ENCODE assay signal across 8 cellular contexts in the genomic region with DNA sequence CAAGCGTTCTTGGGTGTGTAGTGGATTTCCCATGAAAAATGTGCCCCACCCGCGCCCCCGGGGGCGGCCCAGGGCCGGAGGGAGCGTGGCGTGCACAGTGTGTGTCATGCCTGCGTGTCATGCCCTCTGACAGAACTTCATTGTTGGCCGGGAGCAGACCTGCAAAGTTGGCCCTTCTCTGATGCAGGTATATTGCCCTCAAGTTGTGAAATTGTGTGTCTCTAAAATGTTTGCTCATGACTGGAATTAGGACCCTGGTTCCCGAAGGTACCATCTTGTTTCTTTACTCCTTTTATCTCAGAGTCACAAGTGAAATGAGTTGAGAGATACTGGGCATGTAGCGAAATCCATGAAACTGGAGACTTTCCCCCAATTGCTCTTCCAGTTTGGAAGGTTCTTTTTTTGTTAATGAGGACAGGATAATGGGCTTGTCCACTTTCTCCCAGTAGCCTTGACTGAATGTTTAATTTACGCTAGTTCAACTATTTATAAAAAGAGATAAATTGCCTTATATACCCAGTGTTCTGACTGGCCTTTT. TPM values are rescaled to one million over a fixed set of nuclear protein-coding genes. Genes with fewer than 3 reads are reported as not detected.
DNase-seq lines count a peak whose midpoint lies in the region; ATAC-seq, FAIRE-seq and TF ChIP-seq lines count a peak whose summit lies in the region.

No MANE protein-coding gene starts in this region.

- peak; percentile 24 for ATAC-seq in HG03045 (IDR thresholded peaks at IDR 0.05; ENCODE audit: unreplicated experiment)
- peak; percentile 40 for ATAC-seq in SK-N-SH treated with all-trans-retinoic acid at 6 μM for 48 hours
- ATAC-seq in K562, result peak; percentile 58

- CTCF ChIA-PET in K562 (lab: Yijun Ruan, JAX; ENCODE audit: low intra/inter-chr PET ratio), result no interaction called here

- FAIRE-seq in K562 (lab: Jason Lieb, UNC), result no peak

- H3K4me2 ChIP-seq in K562 (ENCODE audit: insufficient read depth, low read length), result peak overlapping the region; percentile 99

- 0 out of 2 replicates have a peak, but pooled peaks have one; percentile 12 for TF ChIP-seq EP300 in K562 (IDR thresholded peaks at IDR 0.05; ENCODE audit: low read length)

- no peaks in the 10 kb centered on the region for H3K9me1 ChIP-seq in K562 (ENCODE audit: control insufficient read depth, insufficient read depth, low read length)

- in situ Hi-C loops in K562 (cut with MboI), result no loop called here

- peaks cover 13 to 17% of the 10 kb centered on the region in 2 experiments; a peak in 4 of 5 replicates for H3K4me1 ChIP-seq in K562 (replicated peaks in 1 of 2; ENCODE audit: control insufficient read depth in 2 of 2, insufficient read depth in 2 of 2, low read length in 2 of 2)

- H3K36me3 ChIP-seq in K562 (ENCODE audit: control insufficient read depth, insufficient read depth, low read length), result peaks cover 6% of the 10 kb centered on the region; the same call in 1 of the 3 replicates

- peak overlapping the region; percentile 98 for H2AFZ ChIP-seq in K562 (ENCODE audit: low read depth, low read length)

- TF ChIP-seq POLR2A in K562 (conservative IDR thresholded peaks at IDR 0.05), result no peak

- no peaks in the 10 kb centered on the region for H4K20me1 ChIP-seq in K562 (replicated peaks; ENCODE audit: control insufficient read depth, insufficient read depth, low read length)

- no peak for TF ChIP-seq RAD21 in K562 (CRISPR knock-in tag; conservative IDR thresholded peaks at IDR 0.05 in 1 of 2, IDR thresholded peaks at IDR 0.05 in 1 of 2)

- BruUV-seq in K562 (replicated peaks; lab: Mats Ljungman, UMichigan), result TSS peak; percentile 56

- peak overlapping the region; percentile 95 to 98 for H3K9ac ChIP-seq in K562 (ENCODE audit: insufficient read depth in 1 of 2, low read depth in 2 of 2, low read length in 2 of 2)

- 0 out of 6 replicates have a peak, but pooled peaks of 1 of the 3 experiments have one; percentile 5 for TF ChIP-seq CTCF in K562 (IDR thresholded peaks at IDR 0.05 in 2 of 3, conservative IDR thresholded peaks at IDR 0.05 in 1 of 3; ENCODE audit: insufficient read depth in 2 of 3, low read depth in 1 of 3, low read length in 3 of 3)

- H3K27ac ChIP-seq in K562 (ENCODE audit: extremely low read depth, low read depth, low read length), result peak overlapping the region; percentile 93

- intact Hi-C loops in K562 (cut with micrococcal nuclease), result loop anchor here (2.0 kb wide), 1 partner anchor 26 kb away; a partner anchor contains a TSS

- peak overlapping the region; percentile 73 for H3K4me3 ChIP-seq in K562

- H3K79me2 ChIP-seq in K562 (ENCODE audit: control insufficient read depth, insufficient read depth, low read length), result peaks cover 58% of the 10 kb centered on the region

- whole genome bisulfite sequencing in K562 (ENCODE audit: insufficient coverage, low coverage, missing lambda C conversion rate), result 2% methylated on average over 13 of the region's 13 CpGs

- H3K9me3 ChIP-seq in K562 (replicated peaks; ENCODE audit: control insufficient read depth, insufficient read depth, low read depth, low read length), result no peaks in the 10 kb centered on the region

- POLR2A ChIA-PET in K562 (lab: Yijun Ruan, JAX), result interaction anchor here (0.7 to 3.4 kb wide), 9 partner anchors 10 to 392 kb away, joined by 3 to 43 read pairs (median 5); no protein-coding TSS in a partner anchor

- H3K27me3 ChIP-seq in K562 (ENCODE audit: control insufficient read depth in 2 of 2, insufficient read depth in 2 of 2, low read length in 2 of 2), result no peaks in the 10 kb centered on the region

- DNase-seq in GF-D8 (lab: John Stamatoyannopoulos, UW) (peak; percentile 7), K562 (ENCODE audit: extremely low read depth in 1 of 4, low spot score in 3 of 4) (peak; percentile 54 to 63 (median 58)), inferior parietal cortex (ENCODE audit: extremely low spot score) (peak; percentile 42), HT-29 (ENCODE audit: low spot score) (no peak), middle frontal gyrus (ENCODE audit: extremely low spot score, low spot score) (no peak)
- DNase-seq in stimulated activated CD4-positive, alpha-beta T cell treated with anti-CD3 and anti-CD28 coated beads, Interleukin-15, amount 100 ng/mL, for 48 hours (ENCODE audit: low read depth in 2 of 2), result peak; percentile 24 to 27

TF ChIP-seq in SK-N-SH treated with all-trans-retinoic acid at 6 μM for 48 hours, 23 proteins besides CTCF, POLR2A, EP300 and RAD21:
- no peak for TF ChIP-seq ARNTL (CRISPR knock-in tag; IDR thresholded peaks at IDR 0.05; ENCODE audit: borderline replicate concordance, low read depth)
- TF ChIP-seq, protein P1, sequence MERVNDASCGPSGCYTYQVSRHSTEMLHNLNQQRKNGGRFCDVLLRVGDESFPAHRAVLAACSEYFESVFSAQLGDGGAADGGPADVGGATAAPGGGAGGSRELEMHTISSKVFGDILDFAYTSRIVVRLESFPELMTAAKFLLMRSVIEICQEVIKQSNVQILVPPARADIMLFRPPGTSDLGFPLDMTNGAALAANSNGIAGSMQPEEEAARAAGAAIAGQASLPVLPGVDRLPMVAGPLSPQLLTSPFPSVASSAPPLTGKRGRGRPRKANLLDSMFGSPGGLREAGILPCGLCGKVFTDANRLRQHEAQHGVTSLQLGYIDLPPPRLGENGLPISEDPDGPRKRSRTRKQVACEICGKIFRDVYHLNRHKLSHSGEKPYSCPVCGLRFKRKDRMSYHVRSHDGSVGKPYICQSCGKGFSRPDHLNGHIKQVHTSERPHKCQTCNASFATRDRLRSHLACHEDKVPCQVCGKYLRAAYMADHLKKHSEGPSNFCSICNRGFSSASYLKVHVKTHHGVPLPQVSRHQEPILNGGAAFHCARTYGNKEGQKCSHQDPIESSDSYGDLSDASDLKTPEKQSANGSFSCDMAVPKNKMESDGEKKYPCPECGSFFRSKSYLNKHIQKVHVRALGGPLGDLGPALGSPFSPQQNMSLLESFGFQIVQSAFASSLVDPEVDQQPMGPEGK (CRISPR knock-in tag; IDR thresholded peaks at IDR 0.05; ENCODE audit: borderline replicate concordance), result peak; percentile 70; the same call in 1 of the 2 replicates
TF ChIP-seq in SK-N-SH treated with all-trans-retinoic acid at 6 μM for 48 hours: peak in this region for 1.

TF ChIP-seq in K562, 482 proteins besides CTCF, POLR2A, EP300 and RAD21 (continues in another document):
- TF ChIP-seq U2AF2 (optimal IDR thresholded peaks at IDR 0.05; ENCODE audit: low read depth, low read length), result no peak

RNA-seq across cellular contexts. Expression of a gene that starts 26.2 kb away (rescaled TPM):
- total RNA-seq in K562 (2011; cell fraction: chromatin; rRNA removed; ENCODE audit: low replicate concordance), result 43.7 and 86.9 TPM in 2 replicates
- total RNA-seq in K562 (2011; cell fraction: nucleolus; rRNA removed), result 26.2 and 32.6 TPM in 2 replicates
- total RNA-seq in K562 (2011; cell fraction: nucleoplasm; rRNA removed), result 31.7 and 37.8 TPM in 2 replicates
- total RNA-seq in K562 (2014; rRNA removed) (50.5 and 54.2 TPM in 2 replicates), K562 (2014; rRNA removed; fragmentation: Illumina TruSeq; extraction: Trizol) (72.6 and 87.9 TPM in 2 replicates), K562 (2015; rRNA removed; fragmentation: Illumina TruSeq; extraction: Trizol) (61.1 and 65.4 TPM in 2 replicates), K562 (2021) (73.6 and 75.1 TPM in 2 replicates)
- polyA plus RNA-seq in K562 (2011; rRNA removed) (55.4 and 88.5 TPM in 2 replicates), K562 (2014; fragmentation: Illumina TruSeq; extraction: Trizol) (77.8 and 78.9 TPM in 2 replicates), K562 (2014; fragmentation: Nextera tagmentation; extraction: Ambion mirVana) (10 to 100 TPM; 83.6 to 97.8 TPM), K562 (2014; rRNA removed) (65.8 and 71.0 TPM in 2 replicates)
- 15.0 and 24.2 TPM in 2 replicates for polyA plus RNA-seq in K562 (2011; cell fraction: cytosol; rRNA removed)
- polyA plus RNA-seq in K562 (2011; cell fraction: nucleus; rRNA removed), result 10.0 and 16.4 TPM in 2 replicates
- polyA plus RNA-seq in K562 (2012), result 42.2 and 50.7 TPM in 2 replicates
- 59.0 and 60.1 TPM in 2 replicates for polyA minus RNA-seq in K562 (2011; rRNA and poly(A)+ RNA removed)
- polyA minus RNA-seq in K562 (2011; cell fraction: cytosol; rRNA and poly(A)+ RNA removed), result 15.1 and 21.9 TPM in 2 replicates
- 25.7 and 34.8 TPM in 2 replicates for polyA minus RNA-seq in K562 (2011; cell fraction: nucleus; rRNA and poly(A)+ RNA removed)
- 17.1 and 20.1 TPM in 2 replicates for total RNA-seq in HT-29 (2014; rRNA removed; shearing (Covaris generic))

RNA-seq across cellular contexts. Expression of a gene that starts 26.6 kb away (rescaled TPM):
- total RNA-seq in K562 (2011; cell fraction: chromatin; rRNA removed; ENCODE audit: low replicate concordance), result 79.8 and 112 TPM in 2 replicates
- 46.7 and 47.5 TPM in 2 replicates for total RNA-seq in K562 (2011; cell fraction: nucleolus; rRNA removed)
- 65.3 and 84.1 TPM in 2 replicates for total RNA-seq in K562 (2011; cell fraction: nucleoplasm; rRNA removed)
- total RNA-seq in K562 (2014; rRNA removed) (44.3 and 48.1 TPM in 2 replicates), K562 (2014; rRNA removed; fragmentation: Illumina TruSeq; extraction: Trizol) (67.1 and 75.5 TPM in 2 replicates), K562 (2015; rRNA removed; fragmentation: Illumina TruSeq; extraction: Trizol) (61.4 and 67.6 TPM in 2 replicates), K562 (2021) (66.8 and 67.8 TPM in 2 replicates)
- polyA plus RNA-seq in K562 (2011; rRNA removed) (109 and 135 TPM in 2 replicates), K562 (2014; fragmentation: Illumina TruSeq; extraction: Trizol) (86.9 and 105 TPM in 2 replicates), K562 (2014; fragmentation: Nextera tagmentation; extraction: Ambion mirVana) (10 to 100 TPM; 54.7 to 89.9 TPM), K562 (2014; rRNA removed) (51.5 and 68.4 TPM in 2 replicates)
- polyA plus RNA-seq in K562 (2011; cell fraction: cytosol; rRNA removed), result 39.8 and 73.5 TPM in 2 replicates
- 48.8 and 68.8 TPM in 2 replicates for polyA plus RNA-seq in K562 (2011; cell fraction: nucleus; rRNA removed)
- polyA plus RNA-seq in K562 (2012), result 53.8 and 71.1 TPM in 2 replicates
- 140 and 141 TPM in 2 replicates for polyA minus RNA-seq in K562 (2011; rRNA and poly(A)+ RNA removed)
- 41.5 and 57.5 TPM in 2 replicates for polyA minus RNA-seq in K562 (2011; cell fraction: cytosol; rRNA and poly(A)+ RNA removed)
- 24.9 and 46.7 TPM in 2 replicates for polyA minus RNA-seq in K562 (2011; cell fraction: nucleus; rRNA and poly(A)+ RNA removed)
- total RNA-seq in HT-29 (2014; rRNA removed; shearing (Covaris generic)), result 16.2 and 18.9 TPM in 2 replicates

Comparison
In these comparisons a context has a peak if more than half of its experiments do, and no peak if none do; other contexts are left out.
1. DNase-seq: peak in GF-D8 (single experiment), K562 (4 of 4), inferior parietal cortex (single experiment) and stimulated activated CD4-positive, alpha-beta T cell treated with anti-CD3 and anti-CD28 coated beads, Interleukin-15, amount 100 ng/mL, for 48 hours (2 of 2); none in HT-29 (single experiment) and middle frontal gyrus (single experiment).
2. Peak in every context shown above with its lines, with median percentiles within 50 percentile points of each other: ATAC-seq.